Comparison of ENCODE assay signal across 28 cellular contexts in the genomic region with DNA sequence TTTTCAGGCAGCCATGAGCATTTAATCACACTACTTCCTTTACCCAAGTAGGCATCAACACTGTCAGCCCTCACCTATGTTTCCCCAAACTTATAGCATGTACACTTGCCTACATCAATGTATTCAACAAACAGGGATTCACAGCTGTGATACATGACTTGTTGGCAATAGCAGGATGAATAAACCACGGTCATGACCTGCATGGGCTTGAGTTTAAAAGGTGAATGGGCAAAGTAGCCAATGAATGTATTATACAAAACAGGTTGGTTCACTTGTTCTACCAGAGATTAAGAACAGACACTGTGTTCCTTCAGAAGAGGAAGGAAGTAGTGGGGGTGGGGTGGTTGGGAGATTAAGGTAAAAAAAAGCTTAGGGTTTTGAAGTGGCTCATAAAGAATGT.
"Had no signal": no experiment of that assay in that cellular context is flagged by ENCODE, and none has a peak within 500 bp of the region (broad histone marks: within the 10 kb centered on the region; RNA-seq: fewer than 3 reads in every experiment).

No MANE protein-coding gene starts in this region.

- H3K27ac ChIP-seq: cardiac muscle cell, RWPE1, SJSA1, VCaP had no signal

- H3K4me1 ChIP-seq: SJSA1 had no signal

- H3K9me3 ChIP-seq: SJSA1 had no signal

- FAIRE-seq: astrocyte, K562 had no signal

- H3K36me3 ChIP-seq: cardiac muscle cell, SJSA1 had no signal

- ATAC-seq: activated T-cell treated with anti-CD3 and anti-CD28 coated beads, Interleukin-2, amount 50 U/mL, for 4 hours; K562; Panc1; SK-N-SH treated with all-trans-retinoic acid at 6 μM for 48 hours; T-helper 17 cell had no signal

- H3K4me3 ChIP-seq: cardiac muscle cell, K562, SJSA1 had no signal

- DNase-seq: activated CD4-positive, alpha-beta memory T cell treated with anti-CD3 and anti-CD28 coated beads for 36 hours; activated CD4-positive, alpha-beta T cell treated with anti-CD3 and anti-CD28 coated beads, Interleukin-2, amount 10 ng/mL, durations not matched to agents 7 days and 5 days; activated CD4-positive, CD25-positive, alpha-beta regulatory T cell; activated CD8-positive, alpha-beta memory T cell treated with anti-CD3 and anti-CD28 coated beads for 24 hours; activated effector memory CD4-positive, alpha-beta T cell treated with anti-CD3 and anti-CD28 coated beads, Interleukin-2, amount 50 U/mL, for 16 hours; activated naive CD4-positive, alpha-beta T cell treated with anti-CD3 and anti-CD28 coated beads for 36 hours; activated T-cell treated with anti-CD3 and anti-CD28 coated beads, Interleukin-2, amount 50 U/mL, for 4 hours; amygdala; Karpas-422; NCI-H1092; NCI-H1694; NCI-H2029; NCI-H2107; NCI-H2227 treated with DMSO at 0.1 percent for 48 hours; NCI-H446 treated with DMSO at 0.1 percent for 48 hours; NCI-H524 treated with DMSO at 0.1 percent for 48 hours; NCI-H82; SHP77; T-helper 17 cell; T-helper 9 cell had no signal

- H3K27me3 ChIP-seq: cardiac muscle cell, SJSA1 had no signal
